In genomic region chr13:40770609-40770933, GRCh38 we compare ENCODE assay signal across 8 cellular contexts. TPM values are rescaled to one million over a fixed set of nuclear protein-coding genes. Genes with fewer than 3 reads are reported as not detected.
A peak's percentile ranks its signal among the peaks of the same experiment; 100 is the strongest.
DNase-seq lines count a peak whose midpoint lies in the region; ATAC-seq and TF ChIP-seq lines count a peak whose summit lies in the region.

No MANE protein-coding gene starts in this region.

- peak overlapping the region; percentile 75 for H3K27ac ChIP-seq in CD4-positive, alpha-beta T cell (ENCODE audit: low read depth, low read length)
- H3K27ac ChIP-seq in OCI-LY3 (ENCODE audit: low read length), result peak overlapping the region; percentile 55

- TF ChIP-seq CTCF in CD4-positive, alpha-beta T cell (IDR thresholded peaks at IDR 0.05), result peak; percentile 25
- TF ChIP-seq CTCF in OCI-LY3 (IDR thresholded peaks at IDR 0.05; ENCODE audit: low read depth, low read length) (no peak), endothelial cell (IDR thresholded peaks at IDR 0.05; ENCODE audit: unreplicated experiment) (no peak)

- H3K9ac ChIP-seq in OCI-LY3 (ENCODE audit: low read length), result peak overlapping the region; percentile 86

- CTCF ChIA-PET in CD4-positive, alpha-beta T cell (lab: Charles Lee), result interaction anchor here (0.6 to 1.2 kb wide), 4 partner anchors 10 to 421 kb away, joined by 3 to 6 read pairs (median 4); partner anchors contain the start of gene SLC25A15

- no peaks in the 10 kb centered on the region for H4K20me1 ChIP-seq in OCI-LY3 (ENCODE audit: insufficient read depth, low read length)

- DNase-seq in CD4-positive, alpha-beta T cell, result no peak
- DNase-seq in endothelial cell (ENCODE audit: low spot score) (no peak), superior temporal gyrus (ENCODE audit: extremely low spot score) (no peak), RKO (ENCODE audit: low spot score) (no peak)

- peak overlapping the region; percentile 99 for H3K4me2 ChIP-seq in OCI-LY3 (ENCODE audit: low read length)

- peaks cover 26% of the 10 kb centered on the region for H3K79me2 ChIP-seq in OCI-LY3 (ENCODE audit: low read length)

- intact Hi-C loops in CD4-positive, alpha-beta T cell (cut with DNase I, micrococcal nuclease), result loop anchor here (2.0 to 10.0 kb wide), 6 partner anchors 18 to 1086 kb away; partner anchors contain the start of genes KBTBD7 (in 1 of the 2), MTRF1 (in 1 of the 2), SLC25A15 (in 1 of the 2) and WBP4 (in 1 of the 2)

- H3K4me3 ChIP-seq in OCI-LY3 (ENCODE audit: low read length) (peak overlapping the region; percentile 84), neuron (ENCODE audit: low read length) (peak overlapping the region; percentile 71)

- peak overlapping the region; percentile 98 for H3K4me3 Mint-ChIP-seq in CD4-positive, alpha-beta T cell
- peak overlapping the region; percentile 99 for H3K4me3 Mint-ChIP-seq in endothelial cell (ENCODE audit: unreplicated experiment)

- H3K9me3 Mint-ChIP-seq in CD4-positive, alpha-beta T cell, result no peaks in the 10 kb centered on the region
- H3K9me3 Mint-ChIP-seq in endothelial cell (ENCODE audit: unreplicated experiment), result no peaks in the 10 kb centered on the region

- no peaks in the 10 kb centered on the region for H3K27me3 Mint-ChIP-seq in CD4-positive, alpha-beta T cell
- peaks cover 2% of the 10 kb centered on the region for H3K27me3 Mint-ChIP-seq in endothelial cell (ENCODE audit: unreplicated experiment)

- peaks cover 29% of the 10 kb centered on the region for H3K4me1 Mint-ChIP-seq in CD4-positive, alpha-beta T cell (ENCODE audit: low read depth)
- H3K4me1 Mint-ChIP-seq in endothelial cell (ENCODE audit: unreplicated experiment), result peaks cover 9% of the 10 kb centered on the region

- ATAC-seq in CD4-positive, alpha-beta T cell (ENCODE audit: poor library complexity), result no peak
- ATAC-seq in HG02885 (IDR thresholded peaks at IDR 0.05; ENCODE audit: poor library complexity, unreplicated experiment) (no peak), GM21786 (IDR thresholded peaks at IDR 0.05; ENCODE audit: unreplicated experiment) (no peak)

- peaks cover 19% of the 10 kb centered on the region for H3K36me3 Mint-ChIP-seq in CD4-positive, alpha-beta T cell (ENCODE audit: low read depth)
- H3K36me3 Mint-ChIP-seq in endothelial cell (ENCODE audit: low read depth, unreplicated experiment), result no peaks in the 10 kb centered on the region

- no peaks in the 10 kb centered on the region for H3K9me3 ChIP-seq in CD4-positive, alpha-beta T cell (ENCODE audit: control insufficient read depth, low read length)
- H3K9me3 ChIP-seq in OCI-LY3 (ENCODE audit: insufficient read depth, low read length) (no peaks in the 10 kb centered on the region), neuron (ENCODE audit: low read length) (no peaks in the 10 kb centered on the region)

- POLR2A ChIA-PET in CD4-positive, alpha-beta T cell (lab: Charles Lee), result interaction anchor here (1.0 to 1.8 kb wide), 7 partner anchors 9 to 247 kb away, joined by 3 to 6 read pairs (median 5); partner anchors contain the start of gene SLC25A15

- H3K36me3 ChIP-seq in OCI-LY3 (replicated peaks; ENCODE audit: low read depth, low read length) (peaks cover 9% of the 10 kb centered on the region), neuron (ENCODE audit: insufficient read depth, low read length) (peaks cover 12% of the 10 kb centered on the region)

- H3K4me1 ChIP-seq in OCI-LY3 (ENCODE audit: low read length), result peaks cover 10% of the 10 kb centered on the region
- H3K4me1 ChIP-seq in neuron (ENCODE audit: insufficient read depth, low read length), result peaks cover 10% of the 10 kb centered on the region

- peak overlapping the region; percentile 95 for H3K27ac Mint-ChIP-seq in CD4-positive, alpha-beta T cell
- H3K27ac Mint-ChIP-seq in endothelial cell (ENCODE audit: unreplicated experiment), result peak overlapping the region; percentile 97

- H2AFZ ChIP-seq in OCI-LY3 (ENCODE audit: low read depth, low read length) (peak overlapping the region; percentile 85), neuron (ENCODE audit: low read depth, low read length) (peak overlapping the region; percentile 83)

- no peaks in the 10 kb centered on the region for H3K27me3 ChIP-seq in CD4-positive, alpha-beta T cell (ENCODE audit: control insufficient read depth, insufficient read depth, low read length)
- no peaks in the 10 kb centered on the region for H3K27me3 ChIP-seq in OCI-LY3 (ENCODE audit: low read depth, low read length)
- H3K27me3 ChIP-seq in neuron (ENCODE audit: insufficient read depth, low read length), result no peaks in the 10 kb centered on the region

RNA-seq across cellular contexts. Expression of gene MRPS31, which starts 0.4 kb away (rescaled TPM):
- 1 to 10 TPM; 8.3 to 9.5 TPM for total RNA-seq in CD4-positive, alpha-beta T cell
- 16.7 TPM for total RNA-seq in endothelial cell (ENCODE audit: unreplicated experiment)

RNA-seq across cellular contexts. Expression of gene SLC25A15, which starts 18.8 kb away (rescaled TPM):
- 1 to 10 TPM; 2.1 to 2.2 TPM for total RNA-seq in CD4-positive, alpha-beta T cell
- 7.6 TPM for total RNA-seq in endothelial cell (ENCODE audit: unreplicated experiment)
